Comparison of ENCODE assay signal across 8 cellular contexts in the genomic region with DNA sequence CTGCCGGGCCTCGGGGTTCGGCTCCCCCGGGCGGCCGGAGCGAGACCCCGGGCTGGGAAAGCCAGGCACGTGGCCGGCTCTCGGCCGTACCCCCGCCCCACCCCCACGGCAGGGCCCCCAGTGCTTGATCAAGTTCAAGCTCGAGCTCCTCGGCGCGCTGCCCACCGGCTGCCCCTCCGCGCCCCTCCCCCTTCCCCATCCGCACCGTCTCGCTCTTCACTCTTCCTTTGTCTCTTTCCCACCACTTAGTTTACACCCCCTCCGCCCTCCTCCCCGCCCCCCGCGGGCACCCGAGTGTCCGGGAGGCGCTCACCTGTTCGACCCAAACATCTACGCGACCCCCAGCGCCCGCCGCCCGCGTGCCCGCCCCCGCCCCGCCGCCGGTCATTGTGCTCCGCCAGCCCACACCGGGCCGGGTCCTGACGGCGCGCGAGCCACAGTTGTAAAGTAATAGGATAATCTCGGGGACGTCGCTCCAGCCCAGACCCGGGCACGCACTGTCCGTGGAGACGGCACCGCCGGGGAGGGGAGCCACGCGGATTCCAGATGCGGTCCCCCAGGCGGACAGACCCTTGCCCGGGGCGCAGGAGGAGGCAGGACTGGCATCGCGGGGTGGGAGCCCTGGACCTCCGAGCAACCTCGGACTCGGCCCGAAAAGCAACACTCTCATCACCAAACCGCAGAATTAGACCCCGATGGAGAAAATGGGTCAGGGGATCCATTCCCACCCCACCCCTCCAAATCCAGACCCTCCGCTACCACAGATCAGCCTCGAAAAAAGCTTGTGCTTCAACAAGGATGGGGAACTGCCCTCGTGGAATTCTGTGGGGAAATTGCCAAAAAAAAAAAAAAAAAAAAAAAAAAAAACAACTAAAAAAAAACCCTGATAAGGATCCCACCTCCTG.
A peak's percentile ranks its signal among the peaks of the same experiment; 100 is the strongest.
DNase-seq lines count a peak whose midpoint lies in the region; ATAC-seq and TF ChIP-seq lines count a peak whose summit lies in the region.

No MANE protein-coding gene starts in this region.

- no peaks in the 10 kb centered on the region for H3K36me3 ChIP-seq in MM.1S (replicated peaks; ENCODE audit: insufficient read depth, low read length)

- no peaks in the 10 kb centered on the region for H3K9me3 ChIP-seq in MM.1S (replicated peaks; ENCODE audit: insufficient read depth, low read length)

- DNase-seq in COLO668 (lab: John Stamatoyannopoulos, UW; ENCODE audit: unreplicated experiment) = peak; percentile 47
- DNase-seq in MM.1S = no peak
- peak; percentile 22 for DNase-seq in activated CD4-positive, alpha-beta T cell treated with anti-CD3 and anti-CD28 coated beads, Interleukin-2, amount 10 ng/mL, durations not matched to agents 7 days and 5 days
- DNase-seq in endothelial cell (ENCODE audit: low spot score) = peak; percentile 65
- peak; percentile 18 for DNase-seq in naive B cell
- DNase-seq in ureter (ENCODE audit: low spot score) = peak; percentile 63

- H3K4me1 ChIP-seq in MM.1S (ENCODE audit: low read length) = peaks cover 6% of the 10 kb centered on the region; the same call in 1 of the 2 replicates

- peaks cover 28% of the 10 kb centered on the region for H3K4me1 Mint-ChIP-seq in activated CD4-positive, alpha-beta T cell treated with anti-CD3 and anti-CD28 coated beads, Interleukin-2, amount 10 ng/mL, durations not matched to agents 7 days and 5 days
- H3K4me1 Mint-ChIP-seq in endothelial cell (ENCODE audit: unreplicated experiment) (peaks cover 46% of the 10 kb centered on the region), naive B cell (peaks cover 6 to 11% (median 9%) of the 10 kb centered on the region in 3 donors)

- H3K4me2 ChIP-seq in MM.1S (ENCODE audit: low read depth, low read length) = peak overlapping the region; percentile 96

- H3K9me2 ChIP-seq in MM.1S (replicated peaks; ENCODE audit: insufficient read depth, low read length) = no peaks in the 10 kb centered on the region

- no peaks in the 10 kb centered on the region for H3K27me3 Mint-ChIP-seq in activated CD4-positive, alpha-beta T cell treated with anti-CD3 and anti-CD28 coated beads, Interleukin-2, amount 10 ng/mL, durations not matched to agents 7 days and 5 days
- peaks cover 22% of the 10 kb centered on the region for H3K27me3 Mint-ChIP-seq in endothelial cell (ENCODE audit: unreplicated experiment)
- peaks cover 0 to 5% (median 0%) of the 10 kb centered on the region in 3 donors for H3K27me3 Mint-ChIP-seq in naive B cell

- H3F3A ChIP-seq in MM.1S (ENCODE audit: insufficient read depth, low read length) = peaks cover 12% of the 10 kb centered on the region

- peak overlapping the region; percentile 79 for H3K4me3 Mint-ChIP-seq in activated CD4-positive, alpha-beta T cell treated with anti-CD3 and anti-CD28 coated beads, Interleukin-2, amount 10 ng/mL, durations not matched to agents 7 days and 5 days
- peak overlapping the region; percentile 92 for H3K4me3 Mint-ChIP-seq in endothelial cell (ENCODE audit: unreplicated experiment)
- H3K4me3 Mint-ChIP-seq in naive B cell = peak overlapping the region; percentile 87 to 95 (median 91)

- TF ChIP-seq CTCF in MM.1S (IDR thresholded peaks at IDR 0.05; ENCODE audit: low read length) = no peak
- TF ChIP-seq CTCF in endothelial cell (IDR thresholded peaks at IDR 0.05; ENCODE audit: unreplicated experiment) = no peak

- POLR2A ChIA-PET in activated CD4-positive, alpha-beta T cell treated with anti-CD3 and anti-CD28 coated beads, Interleukin-2, amount 10 ng/mL, durations not matched to agents 7 days and 5 days (lab: Charles Lee) = no interaction called here

- peak overlapping the region; percentile 93 for H2AFZ ChIP-seq in MM.1S (ENCODE audit: low read length)

- no peaks in the 10 kb centered on the region for H4K20me1 ChIP-seq in MM.1S (ENCODE audit: insufficient read depth, low read length)

- no peaks in the 10 kb centered on the region for H3K79me2 ChIP-seq in MM.1S (ENCODE audit: low read length)

- H3K27me3 ChIP-seq in MM.1S (replicated peaks; ENCODE audit: insufficient read depth, low read length) = no peaks in the 10 kb centered on the region

- ATAC-seq in naive B cell (ENCODE audit: low read depth in 2 of 2) (no peak), HG02571 (IDR thresholded peaks at IDR 0.05; ENCODE audit: unreplicated experiment) (no peak), HG02759 (IDR thresholded peaks at IDR 0.05; ENCODE audit: unreplicated experiment) (no peak)

- H3K27ac ChIP-seq in MM.1S (ENCODE audit: low read length) = peak overlapping the region; percentile 48; the same call in 1 of the 2 replicates

- no peaks in the 10 kb centered on the region for H3K9me3 Mint-ChIP-seq in activated CD4-positive, alpha-beta T cell treated with anti-CD3 and anti-CD28 coated beads, Interleukin-2, amount 10 ng/mL, durations not matched to agents 7 days and 5 days
- H3K9me3 Mint-ChIP-seq in endothelial cell (ENCODE audit: unreplicated experiment) (no peaks in the 10 kb centered on the region), naive B cell (peaks cover 0 to 3% (median 1%) of the 10 kb centered on the region in 7 donors)

- CTCF ChIA-PET in activated CD4-positive, alpha-beta T cell treated with anti-CD3 and anti-CD28 coated beads, Interleukin-2, amount 10 ng/mL, durations not matched to agents 7 days and 5 days (lab: Charles Lee) = interaction anchor here (0.8 to 1.1 kb wide), 2 partner anchors 436 to 746 kb away, joined by 3 to 4 read pairs; no protein-coding TSS in a partner anchor

- H3K36me3 Mint-ChIP-seq in activated CD4-positive, alpha-beta T cell treated with anti-CD3 and anti-CD28 coated beads, Interleukin-2, amount 10 ng/mL, durations not matched to agents 7 days and 5 days (ENCODE audit: low read depth) = peaks cover 18% of the 10 kb centered on the region
- H3K36me3 Mint-ChIP-seq in endothelial cell (ENCODE audit: low read depth, unreplicated experiment) = peaks cover 20% of the 10 kb centered on the region
- H3K36me3 Mint-ChIP-seq in naive B cell = no peaks in the 10 kb centered on the region

- H3K9ac ChIP-seq in MM.1S (ENCODE audit: low read length) = peak overlapping the region; percentile 64

- peak overlapping the region; percentile 79 for H3K4me3 ChIP-seq in MM.1S (ENCODE audit: low read length)

- H3K27ac Mint-ChIP-seq in activated CD4-positive, alpha-beta T cell treated with anti-CD3 and anti-CD28 coated beads, Interleukin-2, amount 10 ng/mL, durations not matched to agents 7 days and 5 days = peak overlapping the region; percentile 87
- H3K27ac Mint-ChIP-seq in endothelial cell (ENCODE audit: unreplicated experiment) = peak overlapping the region; percentile 95
- H3K27ac Mint-ChIP-seq in naive B cell = peak overlapping the region in 3 of 6 donors; percentile 67 to 89 (median 81)
